ENCODE assay signal across 1 cellular context in genomic region chr3:24315342-24315741, GRCh38.
TF ChIP-seq lines count a peak whose summit lies in the region.

No MANE protein-coding gene starts in this region.

TF ChIP-seq in GM23338, 12 proteins besides CTCF, POLR2A, EP300 and RAD21 (continued from another document):
- TF ChIP-seq, protein P1, sequence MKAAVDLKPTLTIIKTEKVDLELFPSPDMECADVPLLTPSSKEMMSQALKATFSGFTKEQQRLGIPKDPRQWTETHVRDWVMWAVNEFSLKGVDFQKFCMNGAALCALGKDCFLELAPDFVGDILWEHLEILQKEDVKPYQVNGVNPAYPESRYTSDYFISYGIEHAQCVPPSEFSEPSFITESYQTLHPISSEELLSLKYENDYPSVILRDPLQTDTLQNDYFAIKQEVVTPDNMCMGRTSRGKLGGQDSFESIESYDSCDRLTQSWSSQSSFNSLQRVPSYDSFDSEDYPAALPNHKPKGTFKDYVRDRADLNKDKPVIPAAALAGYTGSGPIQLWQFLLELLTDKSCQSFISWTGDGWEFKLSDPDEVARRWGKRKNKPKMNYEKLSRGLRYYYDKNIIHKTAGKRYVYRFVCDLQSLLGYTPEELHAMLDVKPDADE (IDR thresholded peaks at IDR 0.05) = no peak
- TF ChIP-seq ZNF462 (CRISPR knock-in tag; IDR thresholded peaks at IDR 0.05) = no peak
- TF ChIP-seq JUNB (IDR thresholded peaks at IDR 0.05; ENCODE audit: unreplicated experiment) = no peak
- no peak for TF ChIP-seq REST (IDR thresholded peaks at IDR 0.05; ENCODE audit: unreplicated experiment)
- no peak for TF ChIP-seq NANOG (IDR thresholded peaks at IDR 0.05; ENCODE audit: borderline replicate concordance)
- no peak for TF ChIP-seq EZH2phosphoT487 (IDR thresholded peaks at IDR 0.05; ENCODE audit: unreplicated experiment)
- TF ChIP-seq POLR2AphosphoS5 (IDR thresholded peaks at IDR 0.05; ENCODE audit: low read depth) = no peak
- no peak for TF ChIP-seq ZNF331 (CRISPR knock-in tag; IDR thresholded peaks at IDR 0.05; ENCODE audit: low read depth)
- TF ChIP-seq STAT1 (IDR thresholded peaks at IDR 0.05; ENCODE audit: unreplicated experiment) = no peak
